ENCODE assay signal across 8 cellular contexts in genomic region chr2:213149332-213149875, GRCh38. TPM values are rescaled to one million over a fixed set of nuclear protein-coding genes. Genes with fewer than 3 reads are reported as not detected.
A peak's percentile ranks its signal among the peaks of the same experiment; 100 is the strongest.
DNase-seq lines count a peak whose midpoint lies in the region; ATAC-seq and TF ChIP-seq lines count a peak whose summit lies in the region.

No MANE protein-coding gene starts in this region.

- H2AFZ ChIP-seq in SU-DHL-6 (ENCODE audit: low read depth, low read length, severe bottlenecking) = peak overlapping the region; percentile 7

- H3K4me2 ChIP-seq in SU-DHL-6 (ENCODE audit: low read depth, low read length, poor library complexity, severe bottlenecking) = peak overlapping the region; percentile 99

- H3K9ac ChIP-seq in SU-DHL-6 (ENCODE audit: low read length) = peak overlapping the region; percentile 90

- H3K4me3 ChIP-seq in GM12865 (ENCODE audit: low read depth, low read length) (peak overlapping the region; percentile 85), SU-DHL-6 (ENCODE audit: insufficient read depth, low read length, poor library complexity, severe bottlenecking) (peak overlapping the region; percentile 88), retinal pigment epithelial cell (ENCODE audit: low read length) (peak overlapping the region; percentile 88)

- peaks cover 24% of the 10 kb centered on the region for H3F3A ChIP-seq in SU-DHL-6 (ENCODE audit: insufficient read depth)

- no peaks in the 10 kb centered on the region for H3K9me2 ChIP-seq in SU-DHL-6 (replicated peaks; ENCODE audit: insufficient read depth, low read length)

- H3K79me2 ChIP-seq in SU-DHL-6 (ENCODE audit: insufficient read depth, low read length) = peaks cover 88% of the 10 kb centered on the region

- peak overlapping the region; percentile 89 for H3K27ac ChIP-seq in SU-DHL-6 (ENCODE audit: low read depth, low read length)

- H3K27me3 ChIP-seq in SU-DHL-6 (ENCODE audit: low read length) = no peaks in the 10 kb centered on the region

- TF ChIP-seq CTCF in GM12865 (IDR thresholded peaks at IDR 0.05; ENCODE audit: insufficient read depth, low read depth, low read length, missing control alignments) (no peak), SU-DHL-6 (IDR thresholded peaks at IDR 0.05; ENCODE audit: insufficient read depth, low read length, poor library complexity, severe bottlenecking) (peak; percentile 17), retinal pigment epithelial cell (conservative IDR thresholded peaks at IDR 0.05; ENCODE audit: low read depth, low read length) (no peak)

- peaks cover 31% of the 10 kb centered on the region for H3K36me3 ChIP-seq in SU-DHL-6 (ENCODE audit: low read length)

- DNase-seq in GM12865 (ENCODE audit: low read depth) (peak; percentile 6), fibroblast of peridontal ligament (ENCODE audit: extremely low read depth) (peak; percentile 57), retinal pigment epithelial cell (ENCODE audit: low read depth) (no peak), posterior vena cava (ENCODE audit: low spot score) (no peak), activated gamma-delta T cell (lab: John Stamatoyannopoulos, UW) (no peak), cerebellum (ENCODE audit: low spot score) (no peak)

- no peaks in the 10 kb centered on the region for H3K9me3 ChIP-seq in SU-DHL-6 (ENCODE audit: insufficient read depth, low read length)

- H4K20me1 ChIP-seq in SU-DHL-6 (ENCODE audit: low read depth, low read length) = no peaks in the 10 kb centered on the region

- no peak for ATAC-seq in GM21619 (IDR thresholded peaks at IDR 0.05; ENCODE audit: unreplicated experiment)

- intact Hi-C loops in posterior vena cava (cut with DNase I) = no loop called here

RNA-seq across cellular contexts. Expression of gene IKZF2, which starts 2.0 kb away (rescaled TPM):
- 1 to 10 TPM; 7.3 to 8.8 TPM for total RNA-seq in posterior vena cava
- total RNA-seq in cerebellum = 17.7 TPM

Comparison
In these comparisons a context has a peak if more than half of its experiments do, and no peak if none do; other contexts are left out.
1. DNase-seq: peak in GM12865 (single experiment) and fibroblast of peridontal ligament (single experiment); none in retinal pigment epithelial cell (single experiment), posterior vena cava (single experiment), activated gamma-delta T cell (single experiment) and cerebellum (single experiment).
2. Peak in every context shown above with its lines, with median percentiles within 50 percentile points of each other: H3K4me3 ChIP-seq.